ENCODE assay signal across 1 cellular context in the genomic region with DNA sequence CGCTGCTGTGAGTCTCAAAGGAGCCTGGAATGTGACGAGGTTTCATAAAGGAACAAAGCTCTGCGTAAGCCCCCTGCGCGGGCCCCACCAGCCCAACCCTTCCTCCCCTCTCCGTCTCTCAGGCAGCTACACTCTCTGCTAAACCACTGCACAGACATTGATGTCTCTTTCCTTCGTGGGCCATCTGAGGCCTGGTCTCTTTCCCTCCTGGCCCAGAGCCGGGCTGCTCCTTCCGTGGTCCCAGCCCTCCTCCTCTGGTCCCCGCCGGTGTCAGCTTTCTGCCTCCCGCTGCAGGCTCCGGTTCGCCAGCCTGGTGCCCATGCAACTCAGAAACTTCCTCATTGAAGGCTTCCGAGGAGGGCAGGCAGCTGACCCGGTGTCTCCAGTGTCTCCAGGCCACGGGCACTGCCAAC.
A peak's percentile ranks its signal among the peaks of the same experiment; 100 is the strongest.
TF ChIP-seq lines count a peak whose summit lies in the region.

No MANE protein-coding gene starts in this region.

TF ChIP-seq in HEK293, 187 proteins besides CTCF, POLR2A, EP300 and RAD21:
- TF ChIP-seq HOXA7 (CRISPR knock-in tag; IDR thresholded peaks at IDR 0.05; ENCODE audit: borderline replicate concordance) (no peak), PRDM1 (tag by site-specific recombination; IDR thresholded peaks at IDR 0.05) (no peak), KLF7 (tag by site-specific recombination; IDR thresholded peaks at IDR 0.05; ENCODE audit: borderline replicate concordance) (no peak), ZNF585B (tag by site-specific recombination; IDR thresholded peaks at IDR 0.05) (no peak), ZNF660 (tag by site-specific recombination; IDR thresholded peaks at IDR 0.05) (no peak), SCRT2 (tag by site-specific recombination; IDR thresholded peaks at IDR 0.05) (no peak), ZNF146 (tag by site-specific recombination; IDR thresholded peaks at IDR 0.05) (no peak), ZFP69B (tag by site-specific recombination; IDR thresholded peaks at IDR 0.05) (peak; percentile 61; the same call in 1 of the 2 replicates), ZNF664 (tag by site-specific recombination; IDR thresholded peaks at IDR 0.05) (no peak), ZNF707 (tag by site-specific recombination; IDR thresholded peaks at IDR 0.05) (no peak)
- TF ChIP-seq, protein P1, sequence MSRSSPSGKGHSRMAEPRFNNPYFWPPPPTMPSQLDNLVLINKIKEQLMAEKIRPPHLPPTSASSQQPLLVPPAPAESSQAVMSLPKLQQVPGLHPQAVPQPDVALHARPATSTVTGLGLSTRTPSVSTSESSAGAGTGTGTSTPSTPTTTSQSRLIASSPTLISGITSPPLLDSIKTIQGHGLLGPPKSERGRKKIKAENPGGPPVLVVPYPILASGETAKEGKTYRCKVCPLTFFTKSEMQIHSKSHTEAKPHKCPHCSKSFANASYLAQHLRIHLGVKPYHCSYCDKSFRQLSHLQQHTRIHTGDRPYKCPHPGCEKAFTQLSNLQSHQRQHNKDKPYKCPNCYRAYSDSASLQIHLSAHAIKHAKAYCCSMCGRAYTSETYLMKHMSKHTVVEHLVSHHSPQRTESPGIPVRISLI (tag by site-specific recombination; IDR thresholded peaks at IDR 0.05): no peak
- TF ChIP-seq, protein P2, sequence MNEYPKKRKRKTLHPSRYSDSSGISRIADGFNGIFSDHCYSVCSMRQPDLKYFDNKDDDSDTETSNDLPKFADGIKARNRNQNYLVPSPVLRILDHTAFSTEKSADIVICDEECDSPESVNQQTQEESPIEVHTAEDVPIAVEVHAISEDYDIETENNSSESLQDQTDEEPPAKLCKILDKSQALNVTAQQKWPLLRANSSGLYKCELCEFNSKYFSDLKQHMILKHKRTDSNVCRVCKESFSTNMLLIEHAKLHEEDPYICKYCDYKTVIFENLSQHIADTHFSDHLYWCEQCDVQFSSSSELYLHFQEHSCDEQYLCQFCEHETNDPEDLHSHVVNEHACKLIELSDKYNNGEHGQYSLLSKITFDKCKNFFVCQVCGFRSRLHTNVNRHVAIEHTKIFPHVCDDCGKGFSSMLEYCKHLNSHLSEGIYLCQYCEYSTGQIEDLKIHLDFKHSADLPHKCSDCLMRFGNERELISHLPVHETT (tag by site-specific recombination; IDR thresholded peaks at IDR 0.05): no peak
- TF ChIP-seq, protein P3, sequence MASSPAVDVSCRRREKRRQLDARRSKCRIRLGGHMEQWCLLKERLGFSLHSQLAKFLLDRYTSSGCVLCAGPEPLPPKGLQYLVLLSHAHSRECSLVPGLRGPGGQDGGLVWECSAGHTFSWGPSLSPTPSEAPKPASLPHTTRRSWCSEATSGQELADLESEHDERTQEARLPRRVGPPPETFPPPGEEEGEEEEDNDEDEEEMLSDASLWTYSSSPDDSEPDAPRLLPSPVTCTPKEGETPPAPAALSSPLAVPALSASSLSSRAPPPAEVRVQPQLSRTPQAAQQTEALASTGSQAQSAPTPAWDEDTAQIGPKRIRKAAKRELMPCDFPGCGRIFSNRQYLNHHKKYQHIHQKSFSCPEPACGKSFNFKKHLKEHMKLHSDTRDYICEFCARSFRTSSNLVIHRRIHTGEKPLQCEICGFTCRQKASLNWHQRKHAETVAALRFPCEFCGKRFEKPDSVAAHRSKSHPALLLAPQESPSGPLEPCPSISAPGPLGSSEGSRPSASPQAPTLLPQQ (tag by site-specific recombination; IDR thresholded peaks at IDR 0.05): 0 out of 2 replicates have a peak, but pooled peaks have one; percentile 43
- TF ChIP-seq, protein P4, sequence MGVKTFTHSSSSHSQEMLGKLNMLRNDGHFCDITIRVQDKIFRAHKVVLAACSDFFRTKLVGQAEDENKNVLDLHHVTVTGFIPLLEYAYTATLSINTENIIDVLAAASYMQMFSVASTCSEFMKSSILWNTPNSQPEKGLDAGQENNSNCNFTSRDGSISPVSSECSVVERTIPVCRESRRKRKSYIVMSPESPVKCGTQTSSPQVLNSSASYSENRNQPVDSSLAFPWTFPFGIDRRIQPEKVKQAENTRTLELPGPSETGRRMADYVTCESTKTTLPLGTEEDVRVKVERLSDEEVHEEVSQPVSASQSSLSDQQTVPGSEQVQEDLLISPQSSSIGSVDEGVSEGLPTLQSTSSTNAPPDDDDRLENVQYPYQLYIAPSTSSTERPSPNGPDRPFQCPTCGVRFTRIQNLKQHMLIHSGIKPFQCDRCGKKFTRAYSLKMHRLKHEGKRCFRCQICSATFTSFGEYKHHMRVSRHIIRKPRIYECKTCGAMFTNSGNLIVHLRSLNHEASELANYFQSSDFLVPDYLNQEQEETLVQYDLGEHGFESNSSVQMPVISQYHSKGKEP (tag by site-specific recombination; IDR thresholded peaks at IDR 0.05): no peak
- TF ChIP-seq, protein P5, sequence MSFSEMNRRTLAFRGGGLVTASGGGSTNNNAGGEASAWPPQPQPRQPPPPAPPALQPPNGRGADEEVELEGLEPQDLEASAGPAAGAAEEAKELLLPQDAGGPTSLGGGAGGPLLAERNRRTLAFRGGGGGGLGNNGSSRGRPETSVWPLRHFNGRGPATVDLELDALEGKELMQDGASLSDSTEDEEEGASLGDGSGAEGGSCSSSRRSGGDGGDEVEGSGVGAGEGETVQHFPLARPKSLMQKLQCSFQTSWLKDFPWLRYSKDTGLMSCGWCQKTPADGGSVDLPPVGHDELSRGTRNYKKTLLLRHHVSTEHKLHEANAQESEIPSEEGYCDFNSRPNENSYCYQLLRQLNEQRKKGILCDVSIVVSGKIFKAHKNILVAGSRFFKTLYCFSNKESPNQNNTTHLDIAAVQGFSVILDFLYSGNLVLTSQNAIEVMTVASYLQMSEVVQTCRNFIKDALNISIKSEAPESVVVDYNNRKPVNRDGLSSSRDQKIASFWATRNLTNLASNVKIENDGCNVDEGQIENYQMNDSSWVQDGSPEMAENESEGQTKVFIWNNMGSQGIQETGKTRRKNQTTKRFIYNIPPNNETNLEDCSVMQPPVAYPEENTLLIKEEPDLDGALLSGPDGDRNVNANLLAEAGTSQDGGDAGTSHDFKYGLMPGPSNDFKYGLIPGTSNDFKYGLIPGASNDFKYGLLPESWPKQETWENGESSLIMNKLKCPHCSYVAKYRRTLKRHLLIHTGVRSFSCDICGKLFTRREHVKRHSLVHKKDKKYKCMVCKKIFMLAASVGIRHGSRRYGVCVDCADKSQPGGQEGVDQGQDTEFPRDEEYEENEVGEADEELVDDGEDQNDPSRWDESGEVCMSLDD (tag by site-specific recombination; IDR thresholded peaks at IDR 0.05): no peak
- TF ChIP-seq, protein P6, sequence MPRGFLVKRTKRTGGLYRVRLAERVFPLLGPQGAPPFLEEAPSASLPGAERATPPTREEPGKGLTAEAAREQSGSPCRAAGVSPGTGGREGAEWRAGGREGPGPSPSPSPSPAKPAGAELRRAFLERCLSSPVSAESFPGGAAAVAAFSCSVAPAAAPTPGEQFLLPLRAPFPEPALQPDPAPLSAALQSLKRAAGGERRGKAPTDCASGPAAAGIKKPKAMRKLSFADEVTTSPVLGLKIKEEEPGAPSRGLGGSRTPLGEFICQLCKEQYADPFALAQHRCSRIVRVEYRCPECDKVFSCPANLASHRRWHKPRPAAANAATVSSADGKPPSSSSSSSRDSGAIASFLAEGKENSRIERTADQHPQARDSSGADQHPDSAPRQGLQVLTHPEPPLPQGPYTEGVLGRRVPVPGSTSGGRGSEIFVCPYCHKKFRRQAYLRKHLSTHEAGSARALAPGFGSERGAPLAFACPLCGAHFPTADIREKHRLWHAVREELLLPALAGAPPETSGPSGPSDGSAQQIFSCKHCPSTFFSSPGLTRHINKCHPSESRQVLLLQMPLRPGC (tag by site-specific recombination; IDR thresholded peaks at IDR 0.05): no peak
